Comparison of ENCODE assay signal across 8 cellular contexts in genomic region chr16:22205577-22206012, GRCh38. TPM values are rescaled to one million over a fixed set of nuclear protein-coding genes. Genes with fewer than 3 reads are reported as not detected.
A peak's percentile ranks its signal among the peaks of the same experiment; 100 is the strongest.
DNase-seq lines count a peak whose midpoint lies in the region; ATAC-seq and TF ChIP-seq lines count a peak whose summit lies in the region.

No MANE protein-coding gene starts in this region.

- H3K36me3 Mint-ChIP-seq in brain = peaks cover 10% of the 10 kb centered on the region
- peaks cover 5% of the 10 kb centered on the region for H3K36me3 Mint-ChIP-seq in memory B cell
- H3K36me3 Mint-ChIP-seq in type B pancreatic cell = peaks cover 2% of the 10 kb centered on the region

- no peaks in the 10 kb centered on the region for H3K27me3 ChIP-seq in cardiac muscle cell

- peaks cover 0 to 5% (median 0%) of the 10 kb centered on the region in 5 experiments for H3K9me3 Mint-ChIP-seq in brain
- H3K9me3 Mint-ChIP-seq in memory B cell = no peaks in the 10 kb centered on the region
- H3K9me3 Mint-ChIP-seq in type B pancreatic cell = peaks cover 5% of the 10 kb centered on the region

- TF ChIP-seq CTCF in cardiac muscle cell (IDR thresholded peaks at IDR 0.05; ENCODE audit: low read depth, low read length) (no peak), brain (conservative IDR thresholded peaks at IDR 0.05) (no peak), type B pancreatic cell (conservative IDR thresholded peaks at IDR 0.05) (no peak)

- no peaks in the 10 kb centered on the region for H3K9me3 ChIP-seq in cardiac muscle cell (ENCODE audit: low read depth)

- DNase-seq in cardiac muscle cell (ENCODE audit: low read depth in 1 of 2, low spot score in 1 of 2) (no peak), Right ventricle myocardium superior (no peak), memory B cell (ENCODE audit: low spot score in 2 of 2) (no peak), type B pancreatic cell (ENCODE audit: extremely low spot score, unreplicated experiment) (no peak), GM19240 (ENCODE audit: insufficient read length, low spot score) (no peak), activated gamma-delta T cell (lab: John Stamatoyannopoulos, UW) (no peak)

- H3K4me1 Mint-ChIP-seq in brain (peaks cover 32% of the 10 kb centered on the region), memory B cell (peaks cover 16% of the 10 kb centered on the region), type B pancreatic cell (ENCODE audit: unreplicated experiment) (peaks cover 15% of the 10 kb centered on the region)

- H3K4me3 ChIP-seq in cardiac muscle cell = peak overlapping the region; percentile 15

- H3K27me3 Mint-ChIP-seq in brain (peaks cover 15% of the 10 kb centered on the region), memory B cell (no peaks in the 10 kb centered on the region), type B pancreatic cell (no peaks in the 10 kb centered on the region)

- no peaks in the 10 kb centered on the region for H3K36me3 ChIP-seq in cardiac muscle cell

- peak overlapping the region; percentile 84 to 98 (median 96) for H3K4me3 Mint-ChIP-seq in brain
- H3K4me3 Mint-ChIP-seq in memory B cell = peak overlapping the region; percentile 92
- H3K4me3 Mint-ChIP-seq in type B pancreatic cell = peak overlapping the region; percentile 98

- H3K27ac Mint-ChIP-seq in brain = peak overlapping the region; percentile 76 to 95 (median 86)
- no peak overlapping the region for H3K27ac Mint-ChIP-seq in memory B cell
- H3K27ac Mint-ChIP-seq in type B pancreatic cell = peak overlapping the region; percentile 87

- intact Hi-C loops in Right ventricle myocardium superior (cut with DNase I) = no loop called here

- H3K4me1 ChIP-seq in cardiac muscle cell (ENCODE audit: low read depth) = no peaks in the 10 kb centered on the region

- ATAC-seq in Right ventricle myocardium superior (ENCODE audit: poor library complexity) (no peak), memory B cell (ENCODE audit: low read depth) (no peak), HG03439 (IDR thresholded peaks at IDR 0.05; ENCODE audit: unreplicated experiment) (no peak)

- H3K27ac ChIP-seq in cardiac muscle cell = peak overlapping the region; percentile 71

RNA-seq across cellular contexts. Expression of gene EEF2K, which starts 0.5 kb away (rescaled TPM):
- 25.9 and 26.1 TPM in 2 replicates for total RNA-seq in cardiac muscle cell
- 16.1 and 18.6 TPM in 2 replicates for polyA plus RNA-seq in cardiac muscle cell
- total RNA-seq in Right ventricle myocardium superior = 26.4 TPM
- polyA plus RNA-seq in brain (ENCODE audit: insufficient read depth, low read depth, low replicate concordance) = 2.7 TPM
- total RNA-seq in type B pancreatic cell (ENCODE audit: low replicate concordance) = 16.2 and 22.5 TPM in 2 replicates

RNA-seq across cellular contexts. Expression of gene SDR42E2, which starts 43.3 kb away (rescaled TPM):
- 0.06 TPM in 1 of 2 replicates, not detected in the other for total RNA-seq in cardiac muscle cell
- polyA plus RNA-seq in cardiac muscle cell = not detected in 2 replicates
- not detected for total RNA-seq in Right ventricle myocardium superior
- polyA plus RNA-seq in brain (ENCODE audit: insufficient read depth, low read depth, low replicate concordance) = not detected
- total RNA-seq in type B pancreatic cell (ENCODE audit: low replicate concordance) = 0.19 TPM in 1 of 2 replicates, not detected in the other
